In genomic region chr6:13825871-13826270, GRCh38 we compare ENCODE assay signal across 1 cellular context.
TF ChIP-seq lines count a peak whose summit lies in the region.

No MANE protein-coding gene starts in this region.

TF ChIP-seq in HepG2, 621 proteins besides CTCF, POLR2A, EP300 and RAD21 (continued from another document):
- 0 out of 2 replicates have a peak, but pooled peaks have one; percentile 28 for TF ChIP-seq AHDC1 (CRISPR knock-in tag; IDR thresholded peaks at IDR 0.05; ENCODE audit: borderline replicate concordance)
- peak; percentile 38; the same call in 1 of the 2 replicates for TF ChIP-seq NR2F6 (IDR thresholded peaks at IDR 0.05)
- TF ChIP-seq NR2F6 (CRISPR knock-in tag; IDR thresholded peaks at IDR 0.05): peak; percentile 33; the same call in 1 of the 2 replicates
- TF ChIP-seq GATAD2A (CRISPR knock-in tag; IDR thresholded peaks at IDR 0.05): peak; percentile 59
- peak; percentile 14 for TF ChIP-seq SKI (IDR thresholded peaks at IDR 0.05; ENCODE audit: partially characterized antibody)
- TF ChIP-seq RARA (CRISPR knock-in tag; IDR thresholded peaks at IDR 0.05): peak; percentile 48
- 0 out of 2 replicates have a peak, but pooled peaks have one; percentile 31 for TF ChIP-seq ZNF644 (CRISPR knock-in tag; IDR thresholded peaks at IDR 0.05; ENCODE audit: low read depth)
- no peak for TF ChIP-seq ZNF460 (CRISPR knock-in tag; IDR thresholded peaks at IDR 0.05; ENCODE audit: borderline replicate concordance)
- no peak for TF ChIP-seq ZNF678 (CRISPR knock-in tag; IDR thresholded peaks at IDR 0.05)
- peak; percentile 83 for TF ChIP-seq CEBPB (IDR thresholded peaks at IDR 0.05; ENCODE audit: borderline replicate concordance, low read depth, low read length)
- TF ChIP-seq BCL6 (CRISPR knock-in tag; IDR thresholded peaks at IDR 0.05): peak; percentile 41; the same call in 1 of the 2 replicates
- no peak for TF ChIP-seq ZNF446 (CRISPR knock-in tag; IDR thresholded peaks at IDR 0.05)
- no peak for TF ChIP-seq FOXP1 (IDR thresholded peaks at IDR 0.05)
- 0 out of 2 replicates have a peak, but pooled peaks have one; percentile 12 for TF ChIP-seq FOXP1 (CRISPR knock-in tag; IDR thresholded peaks at IDR 0.05)
- peak; percentile 78 for TF ChIP-seq HNF4A (CRISPR knock-in tag; IDR thresholded peaks at IDR 0.05)
- TF ChIP-seq, protein P1, sequence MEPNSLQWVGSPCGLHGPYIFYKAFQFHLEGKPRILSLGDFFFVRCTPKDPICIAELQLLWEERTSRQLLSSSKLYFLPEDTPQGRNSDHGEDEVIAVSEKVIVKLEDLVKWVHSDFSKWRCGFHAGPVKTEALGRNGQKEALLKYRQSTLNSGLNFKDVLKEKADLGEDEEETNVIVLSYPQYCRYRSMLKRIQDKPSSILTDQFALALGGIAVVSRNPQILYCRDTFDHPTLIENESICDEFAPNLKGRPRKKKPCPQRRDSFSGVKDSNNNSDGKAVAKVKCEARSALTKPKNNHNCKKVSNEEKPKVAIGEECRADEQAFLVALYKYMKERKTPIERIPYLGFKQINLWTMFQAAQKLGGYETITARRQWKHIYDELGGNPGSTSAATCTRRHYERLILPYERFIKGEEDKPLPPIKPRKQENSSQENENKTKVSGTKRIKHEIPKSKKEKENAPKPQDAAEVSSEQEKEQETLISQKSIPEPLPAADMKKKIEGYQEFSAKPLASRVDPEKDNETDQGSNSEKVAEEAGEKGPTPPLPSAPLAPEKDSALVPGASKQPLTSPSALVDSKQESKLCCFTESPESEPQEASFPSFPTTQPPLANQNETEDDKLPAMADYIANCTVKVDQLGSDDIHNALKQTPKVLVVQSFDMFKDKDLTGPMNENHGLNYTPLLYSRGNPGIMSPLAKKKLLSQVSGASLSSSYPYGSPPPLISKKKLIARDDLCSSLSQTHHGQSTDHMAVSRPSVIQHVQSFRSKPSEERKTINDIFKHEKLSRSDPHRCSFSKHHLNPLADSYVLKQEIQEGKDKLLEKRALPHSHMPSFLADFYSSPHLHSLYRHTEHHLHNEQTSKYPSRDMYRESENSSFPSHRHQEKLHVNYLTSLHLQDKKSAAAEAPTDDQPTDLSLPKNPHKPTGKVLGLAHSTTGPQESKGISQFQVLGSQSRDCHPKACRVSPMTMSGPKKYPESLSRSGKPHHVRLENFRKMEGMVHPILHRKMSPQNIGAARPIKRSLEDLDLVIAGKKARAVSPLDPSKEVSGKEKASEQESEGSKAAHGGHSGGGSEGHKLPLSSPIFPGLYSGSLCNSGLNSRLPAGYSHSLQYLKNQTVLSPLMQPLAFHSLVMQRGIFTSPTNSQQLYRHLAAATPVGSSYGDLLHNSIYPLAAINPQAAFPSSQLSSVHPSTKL (CRISPR knock-in tag; IDR thresholded peaks at IDR 0.05): peak; percentile 71
- TF ChIP-seq CEBPG (CRISPR knock-in tag; IDR thresholded peaks at IDR 0.05): peak; percentile 67; the same call in 1 of the 2 replicates
